14 cellular contexts compared by ENCODE assay signal in the genomic region with DNA sequence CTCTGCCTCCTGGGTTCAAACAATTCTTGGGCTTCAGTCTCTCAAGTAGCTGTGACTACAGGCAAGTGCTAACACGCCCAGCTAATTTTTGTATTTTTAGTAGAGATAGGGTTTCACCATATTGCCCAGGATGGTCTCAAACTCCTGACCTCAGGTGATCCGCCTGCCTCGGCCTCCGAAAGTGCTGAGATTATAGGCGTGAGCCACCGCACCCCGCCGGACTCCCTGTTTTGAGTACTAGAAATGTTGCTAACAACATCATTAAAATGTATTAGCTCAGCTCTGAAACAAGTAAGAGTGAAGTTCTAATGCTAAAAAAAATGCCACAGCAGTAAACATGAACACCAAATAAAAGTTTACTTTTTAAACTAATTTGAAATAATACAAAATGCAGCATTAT.
DNase-seq lines count a peak whose midpoint lies in the region; ATAC-seq and TF ChIP-seq lines count a peak whose summit lies in the region.
"Had no signal": no experiment of that assay in that cellular context is flagged by ENCODE, and none has a peak within 500 bp of the region (broad histone marks: within the 10 kb centered on the region; RNA-seq: fewer than 3 reads in every experiment).

No MANE protein-coding gene starts in this region.

- H3K27ac Mint-ChIP-seq in GM23338: 0 out of 2 replicates have a peak overlapping the region, but pooled peaks have one; percentile 16
- no peak overlapping the region for H3K27ac Mint-ChIP-seq in HFFc6
- H3K27ac Mint-ChIP-seq: CD4-positive, alpha-beta T cell; H9 had no signal

- ATAC-seq in GM23338: no peak

- H3K4me1 Mint-ChIP-seq in GM23338: peaks cover 13% of the 10 kb centered on the region; the same call in 2 of the 3 replicates
- H3K4me1 Mint-ChIP-seq in HFFc6 (ENCODE audit: low read depth): no peaks in the 10 kb centered on the region

- H2AFZ ChIP-seq in GM23338 (no peak overlapping the region), smooth muscle cell (ENCODE audit: low read depth) (peak overlapping the region; percentile 18)

- H3K4me3 Mint-ChIP-seq in GM23338 (no peak overlapping the region), HFFc6 (no peak overlapping the region)
- H3K4me3 Mint-ChIP-seq: CD4-positive, alpha-beta T cell; H9 had no signal

- no peaks in the 10 kb centered on the region for H3K36me3 Mint-ChIP-seq in GM23338 (ENCODE audit: low read depth)
- no peaks in the 10 kb centered on the region for H3K36me3 Mint-ChIP-seq in HFFc6 (ENCODE audit: low read depth)

- H3F3A ChIP-seq in GM23338 (replicated peaks; ENCODE audit: low read depth): no peaks in the 10 kb centered on the region
- no peaks in the 10 kb centered on the region for H3F3A ChIP-seq in smooth muscle cell (ENCODE audit: low read depth)

- H3K4me3 ChIP-seq in GM23338: no peak overlapping the region
- peak overlapping the region; percentile 23 for H3K4me3 ChIP-seq in SJCRH30
- H3K4me3 ChIP-seq in smooth muscle cell: no peak overlapping the region
- no peak overlapping the region for H3K4me3 ChIP-seq in H7 (ENCODE audit: insufficient read depth, low read depth, low read length)

- no peaks in the 10 kb centered on the region for H3K27me3 ChIP-seq in GM23338 (ENCODE audit: insufficient read depth)
- no peaks in the 10 kb centered on the region for H3K27me3 ChIP-seq in SJCRH30
- H3K27me3 ChIP-seq in smooth muscle cell (ENCODE audit: low read depth): no peaks in the 10 kb centered on the region
- H3K27me3 ChIP-seq in H7 (ENCODE audit: control insufficient read depth, insufficient read depth, low read length): no peaks in the 10 kb centered on the region

- 0 out of 2 replicates have a peak, but pooled peaks cover 2% of the 10 kb centered on the region for H3K4me1 ChIP-seq in GM23338 (ENCODE audit: insufficient read depth)
- H3K4me1 ChIP-seq in SJCRH30: peaks cover 9% of the 10 kb centered on the region; the same call in 1 of the 2 replicates
- no peaks in the 10 kb centered on the region for H3K4me1 ChIP-seq in smooth muscle cell (ENCODE audit: low read depth)
- H3K4me1 ChIP-seq: Caco-2 had no signal

- no peaks in the 10 kb centered on the region for H3K9me3 Mint-ChIP-seq in GM23338
- peaks cover 33% of the 10 kb centered on the region for H3K9me3 Mint-ChIP-seq in HFFc6
- H3K9me3 Mint-ChIP-seq: CD4-positive, alpha-beta T cell; H9 had no signal

- no peaks in the 10 kb centered on the region for H3K9me3 ChIP-seq in SJCRH30 (replicated peaks)
- no peaks in the 10 kb centered on the region for H3K9me3 ChIP-seq in smooth muscle cell (replicated peaks; ENCODE audit: low read depth)
- H3K9me3 ChIP-seq: Caco-2 had no signal

- H3K79me2 ChIP-seq in GM23338 (replicated peaks; ENCODE audit: insufficient read depth): no peaks in the 10 kb centered on the region
- H3K79me2 ChIP-seq in smooth muscle cell (ENCODE audit: low read depth): no peaks in the 10 kb centered on the region

- no peak for TF ChIP-seq CTCF in GM23338 (conservative IDR thresholded peaks at IDR 0.05; ENCODE audit: low read depth in 2 of 2)
- TF ChIP-seq CTCF in smooth muscle cell (IDR thresholded peaks at IDR 0.05; ENCODE audit: borderline replicate concordance, insufficient read depth, poor library complexity, severe bottlenecking): no peak
- no peak for TF ChIP-seq CTCF in HFFc6 (IDR thresholded peaks at IDR 0.05)

- no peaks in the 10 kb centered on the region for H3K9me2 ChIP-seq in GM23338 (ENCODE audit: insufficient read depth)

- H3K27ac ChIP-seq in GM23338 (ENCODE audit: low read depth) (no peak overlapping the region), SJCRH30 (no peak overlapping the region), smooth muscle cell (ENCODE audit: low read depth) (no peak overlapping the region)
- H3K27ac ChIP-seq: C4-2B had no signal

- H4K20me1 ChIP-seq in GM23338 (replicated peaks; ENCODE audit: insufficient read depth) (no peaks in the 10 kb centered on the region), smooth muscle cell (ENCODE audit: low read depth) (no peaks in the 10 kb centered on the region)

- no peak overlapping the region for H3K9ac ChIP-seq in smooth muscle cell (ENCODE audit: low read depth)

- H3K36me3 ChIP-seq in GM23338 (ENCODE audit: insufficient read depth): no peaks in the 10 kb centered on the region
- H3K36me3 ChIP-seq in SJCRH30: no peaks in the 10 kb centered on the region
- no peaks in the 10 kb centered on the region for H3K36me3 ChIP-seq in smooth muscle cell (ENCODE audit: low read depth)
- H3K36me3 ChIP-seq in H7 (replicated peaks; ENCODE audit: control insufficient read depth, insufficient read depth, low read length): no peaks in the 10 kb centered on the region

- H3K27me3 Mint-ChIP-seq in GM23338 (ENCODE audit: insufficient read depth, low read depth, poor library complexity) (no peaks in the 10 kb centered on the region), HFFc6 (ENCODE audit: insufficient read depth) (no peaks in the 10 kb centered on the region)
- H3K27me3 Mint-ChIP-seq: CD4-positive, alpha-beta T cell had no signal

- WGBS in smooth muscle cell (ENCODE audit: low lambda C conversion rate): 82% methylated on average over 8 of the region's 8 CpGs

- DNase-seq in GM23338 (ENCODE audit: low spot score) (no peak), NCI-H2171 (lab: John Stamatoyannopoulos, UW) (peak; percentile 18), SJCRH30 (peak in 1 of 2 experiments; percentile 22), smooth muscle cell (lab: John Stamatoyannopoulos, UW; ENCODE audit: unreplicated experiment) (no peak), H7 (no peak), HFFc6 (no peak)
- DNase-seq: AML-193; Caco-2; CD4-positive, alpha-beta T cell; DMS79 treated with DMSO at 0.1 percent for 48 hours; GF-D8; GOT3; H9 had no signal

- H3K4me2 ChIP-seq in GM23338: no peak overlapping the region
- H3K4me2 ChIP-seq in smooth muscle cell: no peak overlapping the region

TF ChIP-seq in GM23338, 12 proteins besides CTCF, POLR2A, EP300 and RAD21 (continues in another document):
- no peak for TF ChIP-seq JUNB (IDR thresholded peaks at IDR 0.05; ENCODE audit: unreplicated experiment)
- TF ChIP-seq, protein P1, sequence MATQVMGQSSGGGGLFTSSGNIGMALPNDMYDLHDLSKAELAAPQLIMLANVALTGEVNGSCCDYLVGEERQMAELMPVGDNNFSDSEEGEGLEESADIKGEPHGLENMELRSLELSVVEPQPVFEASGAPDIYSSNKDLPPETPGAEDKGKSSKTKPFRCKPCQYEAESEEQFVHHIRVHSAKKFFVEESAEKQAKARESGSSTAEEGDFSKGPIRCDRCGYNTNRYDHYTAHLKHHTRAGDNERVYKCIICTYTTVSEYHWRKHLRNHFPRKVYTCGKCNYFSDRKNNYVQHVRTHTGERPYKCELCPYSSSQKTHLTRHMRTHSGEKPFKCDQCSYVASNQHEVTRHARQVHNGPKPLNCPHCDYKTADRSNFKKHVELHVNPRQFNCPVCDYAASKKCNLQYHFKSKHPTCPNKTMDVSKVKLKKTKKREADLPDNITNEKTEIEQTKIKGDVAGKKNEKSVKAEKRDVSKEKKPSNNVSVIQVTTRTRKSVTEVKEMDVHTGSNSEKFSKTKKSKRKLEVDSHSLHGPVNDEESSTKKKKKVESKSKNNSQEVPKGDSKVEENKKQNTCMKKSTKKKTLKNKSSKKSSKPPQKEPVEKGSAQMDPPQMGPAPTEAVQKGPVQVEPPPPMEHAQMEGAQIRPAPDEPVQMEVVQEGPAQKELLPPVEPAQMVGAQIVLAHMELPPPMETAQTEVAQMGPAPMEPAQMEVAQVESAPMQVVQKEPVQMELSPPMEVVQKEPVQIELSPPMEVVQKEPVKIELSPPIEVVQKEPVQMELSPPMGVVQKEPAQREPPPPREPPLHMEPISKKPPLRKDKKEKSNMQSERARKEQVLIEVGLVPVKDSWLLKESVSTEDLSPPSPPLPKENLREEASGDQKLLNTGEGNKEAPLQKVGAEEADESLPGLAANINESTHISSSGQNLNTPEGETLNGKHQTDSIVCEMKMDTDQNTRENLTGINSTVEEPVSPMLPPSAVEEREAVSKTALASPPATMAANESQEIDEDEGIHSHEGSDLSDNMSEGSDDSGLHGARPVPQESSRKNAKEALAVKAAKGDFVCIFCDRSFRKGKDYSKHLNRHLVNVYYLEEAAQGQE (IDR thresholded peaks at IDR 0.05; ENCODE audit: unreplicated experiment): no peak
- no peak for TF ChIP-seq EZH2phosphoT487 (IDR thresholded peaks at IDR 0.05; ENCODE audit: unreplicated experiment)
